In the genomic region with DNA sequence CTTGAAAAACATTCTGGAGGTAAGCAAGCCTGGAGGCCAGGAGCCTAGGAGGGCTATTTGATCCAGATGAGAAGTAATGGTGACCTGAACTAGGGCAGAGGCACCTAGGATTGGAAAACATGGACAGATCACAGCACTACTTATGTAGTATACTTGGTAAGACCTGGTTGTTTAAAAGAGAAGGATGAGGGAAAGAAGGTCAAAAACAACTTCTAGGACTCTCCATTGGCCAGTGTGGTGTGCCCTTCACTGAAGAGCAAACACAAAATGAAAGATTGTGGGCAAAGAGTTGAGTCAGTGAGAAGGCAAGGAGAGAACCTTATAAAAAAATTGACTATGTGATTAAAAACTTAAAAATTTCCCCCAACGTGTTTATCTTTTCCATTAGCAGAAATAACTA, we compare ENCODE assay signal across 25 cellular contexts. TPM values are rescaled to one million over a fixed set of nuclear protein-coding genes. Genes with fewer than 3 reads are reported as not detected.
"Had no signal": no experiment of that assay in that cellular context is flagged by ENCODE, and none has a peak within 500 bp of the region (broad histone marks: within the 10 kb centered on the region; RNA-seq: fewer than 3 reads in every experiment).

No MANE protein-coding gene starts in this region.

- H3K9ac ChIP-seq: parathyroid adenoma had no signal

- H3K27me3 ChIP-seq: colonic mucosa, foreskin keratinocyte, hepatocyte, right lobe of liver, suprapubic skin, thyroid gland had no signal

- H3K27ac Mint-ChIP-seq: endodermal cell, memory B cell, mesothelial cell of epicardium, nephron, type B pancreatic cell had no signal

- H2AFZ ChIP-seq: hepatocyte, parathyroid adenoma had no signal

- H3K4me2 ChIP-seq: hepatocyte had no signal

- H3K36me3 ChIP-seq: colonic mucosa, right lobe of liver had no signal

- H3K4me1 ChIP-seq: colonic mucosa, foreskin keratinocyte, left ventricle myocardium inferior, parathyroid adenoma, psoas muscle, right lobe of liver, thyroid gland had no signal

- H3K27ac ChIP-seq: colonic mucosa, foreskin keratinocyte, hepatocyte, left ventricle myocardium inferior, lower lobe of right lung, parathyroid adenoma, psoas muscle, right lobe of liver, suprapubic skin, thyroid gland had no signal

- H3K79me2 ChIP-seq: hepatocyte, parathyroid adenoma had no signal

- DNase-seq: colonic mucosa; effector CD4-positive, alpha-beta T cell; endodermal cell; erythroblast; foreskin keratinocyte; kidney; left cardiac atrium; left ventricle myocardium inferior; lower lobe of right lung; psoas muscle; retina; right lobe of liver; stimulated activated CD4-positive, alpha-beta T cell treated with anti-CD3 and anti-CD28 coated beads, Interleukin-4, amount 100 ng/mL, for 1 hour; stimulated activated CD8-positive, alpha-beta memory T cell treated with anti-CD3 and anti-CD28 coated beads, Interleukin-4, amount 100 ng/mL, for 48 hours; thyroid gland had no signal

- H3K4me3 ChIP-seq: colonic mucosa, hepatocyte, left ventricle myocardium inferior, lower lobe of right lung, psoas muscle, right lobe of liver, suprapubic skin, thyroid gland had no signal

- H3K9me3 Mint-ChIP-seq: endodermal cell, memory B cell, nephron, type B pancreatic cell had no signal

- H3K9me3 ChIP-seq: colonic mucosa, left ventricle myocardium inferior, lower lobe of right lung, psoas muscle, right lobe of liver, suprapubic skin, thyroid gland had no signal

- H3K27me3 Mint-ChIP-seq: memory B cell; stimulated activated memory B cell treated with anti-CD40 and anti-IgM and Interleukin-4, amounts not matched to agents 10 μg/mL and 1 μg/mL and 100 μg/mL, for 72 hours; type B pancreatic cell had no signal

- H3K4me3 Mint-ChIP-seq: endodermal cell; memory B cell; mesothelial cell of epicardium; nephron; stimulated activated memory B cell treated with anti-CD40 and anti-IgM and Interleukin-4, amounts not matched to agents 10 μg/mL and 1 μg/mL and 100 μg/mL, for 72 hours; type B pancreatic cell had no signal

- ATAC-seq: foreskin keratinocyte; left cardiac atrium; lower lobe of right lung; psoas muscle; right lobe of liver; stimulated activated memory B cell treated with anti-CD40 and anti-IgM and Interleukin-4, amounts not matched to agents 10 μg/mL and 1 μg/mL and 100 μg/mL, for 72 hours had no signal

- FAIRE-seq: endothelial cell of umbilical vein, kidney, urothelium cell line had no signal

RNA-seq across cellular contexts. Expression of gene ANKRD1, which starts 14.3 kb away (rescaled TPM):
- total RNA-seq: foreskin keratinocyte, kidney had no signal
